Comparison of ENCODE assay signal across 24 cellular contexts in the genomic region with DNA sequence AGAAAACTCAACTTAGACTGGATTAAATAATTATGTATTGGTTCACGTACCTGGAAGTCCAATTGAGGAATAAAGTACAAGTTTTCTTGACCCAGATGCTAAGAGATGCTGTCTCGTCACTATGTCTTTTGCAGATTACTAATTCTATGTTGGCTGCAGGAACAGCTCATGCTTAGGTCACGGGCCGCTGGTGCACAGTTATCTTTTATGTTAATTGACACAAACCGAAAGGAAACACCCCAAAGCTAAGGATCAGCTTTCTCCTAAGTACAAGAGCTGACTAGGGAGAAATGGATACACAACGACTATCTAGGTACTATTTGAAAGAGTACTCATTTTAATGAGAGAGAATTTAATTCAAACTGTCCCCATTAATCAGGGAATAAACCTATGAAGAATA.
DNase-seq lines count a peak whose midpoint lies in the region; ATAC-seq, FAIRE-seq and TF ChIP-seq lines count a peak whose summit lies in the region.
"Had no signal": no experiment of that assay in that cellular context is flagged by ENCODE, and none has a peak within 500 bp of the region (broad histone marks: within the 10 kb centered on the region; RNA-seq: fewer than 3 reads in every experiment).

No MANE protein-coding gene starts in this region.

- H3K27me3 ChIP-seq in upper lobe of right lung, result no peaks in the 10 kb centered on the region
- H3K27me3 ChIP-seq in effector memory CD4-positive, alpha-beta T cell (replicated peaks; ENCODE audit: control insufficient read depth, insufficient read depth, low read length, poor library complexity, severe bottlenecking), result no peaks in the 10 kb centered on the region
- H3K27me3 ChIP-seq: colonic mucosa, esophagus muscularis mucosa, right lobe of liver had no signal

- H3K9me3 ChIP-seq in upper lobe of right lung, result no peaks in the 10 kb centered on the region
- H3K9me3 ChIP-seq in effector memory CD4-positive, alpha-beta T cell (ENCODE audit: control insufficient read depth, low read length), result no peaks in the 10 kb centered on the region
- H3K9me3 ChIP-seq: colonic mucosa, esophagus muscularis mucosa, right lobe of liver had no signal

- peak; percentile 15 for DNase-seq in HCEC 1CT
- DNase-seq in RCC 7860 (ENCODE audit: low spot score), result peak; percentile 5
- DNase-seq in epithelial cell of proximal tubule (ENCODE audit: low read depth), result peak; percentile 20
- no peak for DNase-seq in upper lobe of right lung
- DNase-seq in DMS 273 treated with DMSO at 0.1 percent for 48 hours (lab: John Stamatoyannopoulos, UW), result no peak
- DNase-seq in activated T-cell treated with anti-CD3 and anti-CD28 coated beads, Interleukin-2, amount 50 U/mL, for 48 hours, result no peak
- DNase-seq in effector memory CD4-positive, alpha-beta T cell, result no peak
- DNase-seq: activated CD4-positive, alpha-beta T cell treated with anti-CD3 and anti-CD28 coated beads, Interleukin-2, amount 50 U/mL, for 48 hours; activated naive CD4-positive, alpha-beta T cell treated with anti-CD3 and anti-CD28 coated beads, Interleukin-2, amount 50 U/mL, for 16 hours; Calu3; colonic mucosa; effector memory CD8-positive, alpha-beta T cell; foreskin melanocyte; left cardiac atrium; mammary epithelial cell; MV-4-11; NCI-H1694 treated with DMSO at 0.1 percent for 48 hours; NCI-H69; right lobe of liver; stimulated activated CD4-positive, alpha-beta T cell treated with anti-CD3 and anti-CD28 coated beads, Interleukin-12 subunit alpha, Interleukin-12 subunit beta, amount 100 ng/mL, for 4 hours; stimulated activated CD4-positive, alpha-beta T cell treated with anti-CD3 and anti-CD28 coated beads, Interleukin-4, amount 100 ng/mL, for 1 hour; trophoblast cell had no signal

- FAIRE-seq in RCC 7860 (lab: Jason Lieb, UNC), result no peak

- ATAC-seq in upper lobe of right lung, result no peak
- ATAC-seq: effector memory CD8-positive, alpha-beta T cell; left cardiac atrium; right lobe of liver had no signal

- no peak for TF ChIP-seq CTCF in epithelial cell of proximal tubule (conservative IDR thresholded peaks at IDR 0.05; ENCODE audit: low read depth, low read length)
- TF ChIP-seq CTCF in upper lobe of right lung (IDR thresholded peaks at IDR 0.05), result no peak

- H3K36me3 ChIP-seq in upper lobe of right lung, result no peaks in the 10 kb centered on the region
- H3K36me3 ChIP-seq in effector memory CD4-positive, alpha-beta T cell (ENCODE audit: control insufficient read depth, insufficient read depth, low read length), result no peaks in the 10 kb centered on the region
- H3K36me3 ChIP-seq: colonic mucosa, esophagus muscularis mucosa, right lobe of liver had no signal

- no peak overlapping the region for H3K27ac ChIP-seq in upper lobe of right lung
- no peak overlapping the region for H3K27ac ChIP-seq in effector memory CD4-positive, alpha-beta T cell (ENCODE audit: insufficient read depth, low read length, poor library complexity, severe bottlenecking)
- H3K27ac ChIP-seq: colonic mucosa, esophagus muscularis mucosa, KMS-11, right lobe of liver had no signal

- intact Hi-C loops in upper lobe of right lung (cut with DNase I), result no loop called here

- no peaks in the 10 kb centered on the region for H3K4me1 ChIP-seq in upper lobe of right lung
- no peaks in the 10 kb centered on the region for H3K4me1 ChIP-seq in effector memory CD4-positive, alpha-beta T cell (ENCODE audit: control insufficient read depth, insufficient read depth, low read length, poor library complexity, severe bottlenecking)
- H3K4me1 ChIP-seq: colonic mucosa, esophagus muscularis mucosa, right lobe of liver had no signal

- H3K4me3 ChIP-seq in epithelial cell of proximal tubule (ENCODE audit: low read depth, low read length) (peak overlapping the region; percentile 46), upper lobe of right lung (no peak overlapping the region)
- no peak overlapping the region for H3K4me3 ChIP-seq in effector memory CD4-positive, alpha-beta T cell (ENCODE audit: insufficient read depth, low read depth, low read length, poor library complexity, severe bottlenecking)
- H3K4me3 ChIP-seq: colonic mucosa, esophagus muscularis mucosa, right lobe of liver had no signal

Comparison
In these comparisons a context has a peak if more than half of its experiments do, and no peak if none do; other contexts are left out.
1. DNase-seq: peak in HCEC 1CT (single experiment), RCC 7860 (single experiment) and epithelial cell of proximal tubule (single experiment); none in upper lobe of right lung (single experiment), DMS 273 treated with DMSO at 0.1 percent for 48 hours (single experiment), activated T-cell treated with anti-CD3 and anti-CD28 coated beads, Interleukin-2, amount 50 U/mL, for 48 hours (0 of 2) and effector memory CD4-positive, alpha-beta T cell (0 of 3).